8 cellular contexts compared by ENCODE assay signal in the genomic region with DNA sequence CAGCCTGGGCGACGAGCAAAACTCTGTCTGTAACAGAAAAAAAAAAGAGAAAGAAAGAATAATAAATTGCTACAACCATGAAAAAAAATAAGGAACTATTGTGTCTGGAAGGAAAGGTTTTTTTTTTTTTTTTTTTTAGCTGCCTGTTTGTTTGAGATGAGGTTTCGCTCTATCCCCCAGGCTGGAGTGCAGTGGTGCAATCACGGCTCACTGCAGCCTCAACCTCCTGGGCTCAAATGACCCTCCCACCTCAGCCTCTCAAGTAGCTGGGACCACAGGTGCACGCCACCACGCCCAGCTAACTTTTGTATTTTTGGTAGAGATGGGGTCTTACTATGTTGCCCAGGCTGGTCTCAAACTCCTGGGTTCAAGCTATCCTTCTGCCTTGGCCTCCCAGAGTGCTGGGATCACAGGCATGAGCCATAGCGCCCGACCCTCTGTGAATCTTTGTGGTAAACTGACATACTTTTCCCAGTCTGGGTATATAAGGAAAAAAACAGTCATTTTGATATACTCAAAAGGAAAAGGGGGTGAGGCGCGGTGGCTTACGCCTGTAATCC. TPM values are rescaled to one million over a fixed set of nuclear protein-coding genes. Genes with fewer than 3 reads are reported as not detected.
DNase-seq lines count a peak whose midpoint lies in the region; ATAC-seq, FAIRE-seq and TF ChIP-seq lines count a peak whose summit lies in the region.
"Not testable (repeated sequence)": the region's sequence is repeated elsewhere in the genome, so short reads cannot be mapped to it uniquely, and the experiment has no call there.

No MANE protein-coding gene starts in this region.

- H3K27ac ChIP-seq in C4-2B (peak overlapping the region; percentile 76), HL-60 (replicated peaks) (peak overlapping the region; percentile 100), RWPE1 (peak overlapping the region; percentile 98), epithelial cell of prostate (peak overlapping the region; percentile 98), gastrocnemius medialis (peak overlapping the region; percentile 61 to 86 (median 76)), upper lobe of right lung (peak overlapping the region; percentile 60)
- H3K27ac ChIP-seq in HepG2 (ENCODE audit: extremely low read length, insufficient read depth, low read length), result not testable (repeated sequence)

- POLR2A ChIA-PET in RWPE1 (lab: Yijun Ruan, JAX; ENCODE audit: low non-redundant PET), result interaction anchor here (0.7 kb wide), 1 partner anchor 1306 kb away, joined by 3 read pairs; no protein-coding TSS in a partner anchor
- POLR2A ChIA-PET in HepG2 (lab: Yijun Ruan, JAX), result not testable (repeated sequence)

- intact Hi-C loops in HepG2 (cut with micrococcal nuclease; ENCODE audit: unreplicated experiment); upper lobe of right lung (cut with DNase I): not testable (repeated sequence)
- intact Hi-C loops in gastrocnemius medialis (cut with DNase I; ENCODE audit: low total_unique reads), result loop anchor here (10.0 kb wide), 2 partner anchors 943 to 1973 kb away; a partner anchor contains a TSS

- not testable (repeated sequence) for H3K4me2 ChIP-seq in HepG2 (ENCODE audit: low read depth, low read length)

- ATAC-seq in activated T-helper 17 cell treated with anti-CD3 and anti-CD28 coated beads, Interleukin-2, amount 50 U/mL, for 72 hours (replicated peaks); HepG2; gastrocnemius medialis; upper lobe of right lung: not testable (repeated sequence)

- H3K4me1 Mint-ChIP-seq in activated T-helper 17 cell treated with anti-CD3 and anti-CD28 coated beads, Interleukin-2, amount 50 U/mL, for 72 hours, result peaks cover 37% of the 10 kb centered on the region

- H3K27me3 ChIP-seq in HL-60 (ENCODE audit: insufficient read depth, poor library complexity, severe bottlenecking); HepG2 (ENCODE audit: control insufficient read depth in 1 of 2, insufficient read depth in 2 of 2, low read length in 2 of 2); gastrocnemius medialis; upper lobe of right lung: not testable (repeated sequence)

- not testable (repeated sequence) for BruUV-seq in HepG2 (replicated peaks; lab: Mats Ljungman, UMichigan)

- not testable (repeated sequence) for H3K4me3 ChIP-seq in HL-60 (replicated peaks; ENCODE audit: insufficient read depth, low read length); HepG2 (replicated peaks in 1 of 3; ENCODE audit: insufficient read depth in 1 of 3, low read depth in 2 of 3, low read length in 3 of 3); gastrocnemius medialis; upper lobe of right lung

- not testable (repeated sequence) for H3K9me3 ChIP-seq in HepG2 (ENCODE audit: low read length); gastrocnemius medialis; upper lobe of right lung

- H3K4me1 ChIP-seq in HepG2 (ENCODE audit: insufficient read depth, low read length) (peaks cover 58% of the 10 kb centered on the region), gastrocnemius medialis (peaks cover 53 to 62% of the 10 kb centered on the region in 2 donors), upper lobe of right lung (peaks cover 78% of the 10 kb centered on the region)

- H3K36me3 Mint-ChIP-seq in activated T-helper 17 cell treated with anti-CD3 and anti-CD28 coated beads, Interleukin-2, amount 50 U/mL, for 72 hours (ENCODE audit: low read depth), result peaks cover 87% of the 10 kb centered on the region

- TF ChIP-seq CTCF in C4-2B (conservative IDR thresholded peaks at IDR 0.05); HL-60 (IDR thresholded peaks at IDR 0.05; ENCODE audit: insufficient read depth, low read length); RWPE1 (conservative IDR thresholded peaks at IDR 0.05; ENCODE audit: low read depth); HepG2 (CRISPR knock-in tag; IDR thresholded peaks at IDR 0.05); gastrocnemius medialis (IDR thresholded peaks at IDR 0.05 in 4 of 5, conservative IDR thresholded peaks at IDR 0.05 in 1 of 5); upper lobe of right lung (IDR thresholded peaks at IDR 0.05): not testable (repeated sequence)

- in situ Hi-C loops in HepG2 (cut with HindIII; ENCODE audit: extremely low pct_ligation_motif_present, low pct_unique_long_range_greater_than_20kb); gastrocnemius medialis (cut with MboI; ENCODE audit: low sequenced_read_pairs in 4 of 4): not testable (repeated sequence)

- not testable (repeated sequence) for TF ChIP-seq EP300 in HepG2 (IDR thresholded peaks at IDR 0.05; ENCODE audit: low read depth in 2 of 2, low read length in 2 of 2); HepG2 (CRISPR knock-in tag; IDR thresholded peaks at IDR 0.05; ENCODE audit: borderline replicate concordance)

- TF ChIP-seq POLR2A in HepG2 (IDR thresholded peaks at IDR 0.05; ENCODE audit: insufficient read depth in 1 of 2, low read depth in 2 of 2, low read length in 2 of 2); gastrocnemius medialis (IDR thresholded peaks at IDR 0.05): not testable (repeated sequence)

- not testable (repeated sequence) for TF ChIP-seq RAD21 in HepG2 (CRISPR knock-in tag; IDR thresholded peaks at IDR 0.05)

- H3K36me3 ChIP-seq in HepG2 (replicated peaks in 1 of 2; ENCODE audit: control insufficient read depth in 1 of 2, insufficient read depth in 2 of 2, low read length in 2 of 2); gastrocnemius medialis; upper lobe of right lung: not testable (repeated sequence)

- H3K27ac Mint-ChIP-seq in activated T-helper 17 cell treated with anti-CD3 and anti-CD28 coated beads, Interleukin-2, amount 50 U/mL, for 72 hours, result not testable (repeated sequence)

- H3K9me3 Mint-ChIP-seq in activated T-helper 17 cell treated with anti-CD3 and anti-CD28 coated beads, Interleukin-2, amount 50 U/mL, for 72 hours, result not testable (repeated sequence)

- FAIRE-seq in HepG2 (lab: Jason Lieb, UNC), result not testable (repeated sequence)

- H3K4me3 Mint-ChIP-seq in activated T-helper 17 cell treated with anti-CD3 and anti-CD28 coated beads, Interleukin-2, amount 50 U/mL, for 72 hours, result peak overlapping the region; percentile 96

- H3K27me3 Mint-ChIP-seq in activated T-helper 17 cell treated with anti-CD3 and anti-CD28 coated beads, Interleukin-2, amount 50 U/mL, for 72 hours, result not testable (repeated sequence)

- H3K9ac ChIP-seq in HepG2 (ENCODE audit: insufficient read depth, low read depth, low read length), result not testable (repeated sequence)

- not testable (repeated sequence) for H2AFZ ChIP-seq in HepG2 (ENCODE audit: low read length)

- CTCF ChIA-PET in RWPE1 (lab: Yijun Ruan, JAX); HepG2 (lab: Yijun Ruan, JAX; ENCODE audit: low intra/inter-chr PET ratio, low total read pairs): not testable (repeated sequence)

- peak in 1 of 2 experiments; percentile 57 for DNase-seq in HL-60 (ENCODE audit: low read depth in 1 of 2, low spot score in 1 of 2)
- DNase-seq in RWPE1 (ENCODE audit: low spot score); epithelial cell of prostate (ENCODE audit: low read depth, low spot score); HepG2 (ENCODE audit: low spot score); gastrocnemius medialis; upper lobe of right lung: not testable (repeated sequence)

- 97% methylated on average over 11 of the region's 11 CpGs for WGBS in HepG2 (ENCODE audit: low lambda C conversion rate)

- H3K79me2 ChIP-seq in HepG2 (ENCODE audit: insufficient read depth, low read length), result not testable (repeated sequence)

- H4K20me1 ChIP-seq in HepG2 (ENCODE audit: insufficient read depth, low read length), result not testable (repeated sequence)

RNA-seq across cellular contexts. Expression of a gene that starts 4.1 kb away (rescaled TPM):
- total RNA-seq in activated T-helper 17 cell treated with anti-CD3 and anti-CD28 coated beads, Interleukin-2, amount 50 U/mL, for 72 hours, result 100 to 1,000 TPM; 271 to 387 TPM
- 3.5 and 4.3 TPM in 2 replicates for total RNA-seq in HepG2 (2016; rRNA removed; fragmentation: Illumina TruSeq; extraction: Trizol)
- total RNA-seq in HepG2 (2016; cell fraction: cytosol; rRNA removed; fragmentation: Illumina TruSeq; extraction: Trizol; ENCODE audit: low read depth), result 2.2 and 2.7 TPM in 2 replicates
- total RNA-seq in HepG2 (2016; cell fraction: insoluble cytoplasmic fraction; rRNA removed; fragmentation: Illumina TruSeq; extraction: Trizol), result 3.5 and 4.0 TPM in 2 replicates
- 2.7 and 3.2 TPM in 2 replicates for total RNA-seq in HepG2 (2016; cell fraction: membrane; rRNA removed; fragmentation: Illumina TruSeq; extraction: Trizol)
- 2.4 and 2.5 TPM in 2 replicates for total RNA-seq in HepG2 (2016; cell fraction: nucleus; rRNA removed; fragmentation: Illumina TruSeq; extraction: Trizol)
- 17.8 and 20.3 TPM in 2 replicates for polyA plus RNA-seq in HepG2 (2011; rRNA removed)
- 13.9 and 16.9 TPM in 2 replicates for polyA plus RNA-seq in HepG2 (2011; cell fraction: cytosol; rRNA removed)
- polyA plus RNA-seq in HepG2 (2011; cell fraction: nucleus; rRNA removed), result 10.8 and 12.6 TPM in 2 replicates
- 6.2 and 6.8 TPM in 2 replicates for polyA plus RNA-seq in HepG2 (2012)
- 0.97 and 1.0 TPM in 2 replicates for polyA plus RNA-seq in HepG2 (2016; cell fraction: cytosol; fragmentation: Illumina TruSeq; extraction: Trizol; ENCODE audit: low read depth)
- polyA plus RNA-seq in HepG2 (2016; cell fraction: insoluble cytoplasmic fraction; fragmentation: Illumina TruSeq; extraction: Trizol; ENCODE audit: low read depth), result 6.2 and 7.9 TPM in 2 replicates
- 2.8 TPM in 2 replicates for polyA plus RNA-seq in HepG2 (2016; cell fraction: membrane; fragmentation: Illumina TruSeq; extraction: Trizol; ENCODE audit: low read depth)
- 6.6 and 6.8 TPM in 2 replicates for polyA plus RNA-seq in HepG2 (2016; cell fraction: nucleus; fragmentation: Illumina TruSeq; extraction: Trizol; ENCODE audit: insufficient read depth, low read depth)
- polyA minus RNA-seq in HepG2 (2011; rRNA and poly(A)+ RNA removed; ENCODE audit: low replicate concordance), result 23.6 and 71.5 TPM in 2 replicates
- polyA minus RNA-seq in HepG2 (2011; cell fraction: cytosol; rRNA and poly(A)+ RNA removed), result 19.3 and 25.0 TPM in 2 replicates
- polyA minus RNA-seq in HepG2 (2011; cell fraction: nucleus; rRNA and poly(A)+ RNA removed), result 5.3 and 6.0 TPM in 2 replicates
- total RNA-seq in gastrocnemius medialis, result 10 to 100 TPM; 16.0 to 30.8 (median 22.2) TPM
- 58.8 TPM for total RNA-seq in upper lobe of right lung

RNA-seq across cellular contexts. Expression of a gene that starts 4.7 kb away (rescaled TPM):
- total RNA-seq in activated T-helper 17 cell treated with anti-CD3 and anti-CD28 coated beads, Interleukin-2, amount 50 U/mL, for 72 hours, result 100 to 1,000 TPM in 1 of 2 donors, 10 to 100 TPM in 1; 13.9 to 143 TPM
- total RNA-seq in HepG2 (2016; rRNA removed; fragmentation: Illumina TruSeq; extraction: Trizol) (0.24 and 0.77 TPM in 2 replicates), gastrocnemius medialis (1 to 10 TPM in 1 of 4 donors, under 1 TPM in 1, not detected in 2; 0.93 to 1.4 TPM), upper lobe of right lung (6.8 TPM)
- total RNA-seq in HepG2 (2016; cell fraction: cytosol; rRNA removed; fragmentation: Illumina TruSeq; extraction: Trizol; ENCODE audit: low read depth), result 0.79 and 0.91 TPM in 2 replicates
- total RNA-seq in HepG2 (2016; cell fraction: insoluble cytoplasmic fraction; rRNA removed; fragmentation: Illumina TruSeq; extraction: Trizol), result 0.34 and 1.5 TPM in 2 replicates
- 0.83 and 1.5 TPM in 2 replicates for total RNA-seq in HepG2 (2016; cell fraction: membrane; rRNA removed; fragmentation: Illumina TruSeq; extraction: Trizol)
- 1.1 and 2.5 TPM in 2 replicates for total RNA-seq in HepG2 (2016; cell fraction: nucleus; rRNA removed; fragmentation: Illumina TruSeq; extraction: Trizol)
- polyA plus RNA-seq in HepG2 (2011; rRNA removed), result 3.9 and 4.1 TPM in 2 replicates
- 0.55 and 0.75 TPM in 2 replicates for polyA plus RNA-seq in HepG2 (2011; cell fraction: cytosol; rRNA removed)
- polyA plus RNA-seq in HepG2 (2011; cell fraction: nucleus; rRNA removed), result 66.6 and 91.0 TPM in 2 replicates
- 1.7 and 4.4 TPM in 2 replicates for polyA plus RNA-seq in HepG2 (2012)
- 0.57 and 1.2 TPM in 2 replicates for polyA plus RNA-seq in HepG2 (2016; cell fraction: cytosol; fragmentation: Illumina TruSeq; extraction: Trizol; ENCODE audit: low read depth)
- 0.45 and 0.53 TPM in 2 replicates for polyA plus RNA-seq in HepG2 (2016; cell fraction: insoluble cytoplasmic fraction; fragmentation: Illumina TruSeq; extraction: Trizol; ENCODE audit: low read depth)
- polyA plus RNA-seq in HepG2 (2016; cell fraction: membrane; fragmentation: Illumina TruSeq; extraction: Trizol; ENCODE audit: low read depth), result 0.94 TPM in 2 replicates
- 4.3 and 6.3 TPM in 2 replicates for polyA plus RNA-seq in HepG2 (2016; cell fraction: nucleus; fragmentation: Illumina TruSeq; extraction: Trizol; ENCODE audit: insufficient read depth, low read depth)
- 0.54 and 2.7 TPM in 2 replicates for polyA minus RNA-seq in HepG2 (2011; rRNA and poly(A)+ RNA removed; ENCODE audit: low replicate concordance)
- not detected in 2 replicates for polyA minus RNA-seq in HepG2 (2011; cell fraction: cytosol; rRNA and poly(A)+ RNA removed)
- 1.9 and 4.2 TPM in 2 replicates for polyA minus RNA-seq in HepG2 (2011; cell fraction: nucleus; rRNA and poly(A)+ RNA removed)

RNA-seq across cellular contexts. Expression of a gene that starts 41.0 kb away (rescaled TPM):
- 100 to 1,000 TPM; 280 to 525 TPM for total RNA-seq in activated T-helper 17 cell treated with anti-CD3 and anti-CD28 coated beads, Interleukin-2, amount 50 U/mL, for 72 hours
- 35.5 and 44.9 TPM in 2 replicates for total RNA-seq in HepG2 (2016; rRNA removed; fragmentation: Illumina TruSeq; extraction: Trizol)
- total RNA-seq in HepG2 (2016; cell fraction: cytosol; rRNA removed; fragmentation: Illumina TruSeq; extraction: Trizol; ENCODE audit: low read depth), result 52.3 and 57.0 TPM in 2 replicates
- total RNA-seq in HepG2 (2016; cell fraction: insoluble cytoplasmic fraction; rRNA removed; fragmentation: Illumina TruSeq; extraction: Trizol), result 30.7 and 45.2 TPM in 2 replicates
- 90.7 and 98.8 TPM in 2 replicates for total RNA-seq in HepG2 (2016; cell fraction: membrane; rRNA removed; fragmentation: Illumina TruSeq; extraction: Trizol)
- total RNA-seq in HepG2 (2016; cell fraction: nucleus; rRNA removed; fragmentation: Illumina TruSeq; extraction: Trizol), result 29.7 and 31.4 TPM in 2 replicates
- 112 and 129 TPM in 2 replicates for polyA plus RNA-seq in HepG2 (2011; rRNA removed)
- polyA plus RNA-seq in HepG2 (2011; cell fraction: cytosol; rRNA removed), result 75.6 and 125 TPM in 2 replicates
- polyA plus RNA-seq in HepG2 (2011; cell fraction: nucleus; rRNA removed), result 253 and 307 TPM in 2 replicates
- 68.1 and 73.6 TPM in 2 replicates for polyA plus RNA-seq in HepG2 (2012)
- 65.6 and 66.5 TPM in 2 replicates for polyA plus RNA-seq in HepG2 (2016; cell fraction: cytosol; fragmentation: Illumina TruSeq; extraction: Trizol; ENCODE audit: low read depth)
- 34.0 and 45.2 TPM in 2 replicates for polyA plus RNA-seq in HepG2 (2016; cell fraction: insoluble cytoplasmic fraction; fragmentation: Illumina TruSeq; extraction: Trizol; ENCODE audit: low read depth)
- polyA plus RNA-seq in HepG2 (2016; cell fraction: membrane; fragmentation: Illumina TruSeq; extraction: Trizol; ENCODE audit: low read depth), result 77.4 and 85.7 TPM in 2 replicates
- 73.2 and 74.3 TPM in 2 replicates for polyA plus RNA-seq in HepG2 (2016; cell fraction: nucleus; fragmentation: Illumina TruSeq; extraction: Trizol; ENCODE audit: insufficient read depth, low read depth)
- 79.7 and 204 TPM in 2 replicates for polyA minus RNA-seq in HepG2 (2011; rRNA and poly(A)+ RNA removed; ENCODE audit: low replicate concordance)
- polyA minus RNA-seq in HepG2 (2011; cell fraction: cytosol; rRNA and poly(A)+ RNA removed), result 99.9 and 101 TPM in 2 replicates
- polyA minus RNA-seq in HepG2 (2011; cell fraction: nucleus; rRNA and poly(A)+ RNA removed), result 40.2 and 51.7 TPM in 2 replicates
- total RNA-seq in gastrocnemius medialis, result 1,000 to 10,000 TPM; 1,858 to 2,149 (median 1,965) TPM
- total RNA-seq in upper lobe of right lung, result 314 TPM

RNA-seq across cellular contexts. Expression of a gene that starts 59.3 kb away (rescaled TPM):
- total RNA-seq in activated T-helper 17 cell treated with anti-CD3 and anti-CD28 coated beads, Interleukin-2, amount 50 U/mL, for 72 hours, result 100 to 1,000 TPM in 1 of 2 donors, 10 to 100 TPM in 1; 83.6 to 108 TPM
- total RNA-seq in HepG2 (2016; rRNA removed; fragmentation: Illumina TruSeq; extraction: Trizol), result 73.5 and 82.6 TPM in 2 replicates
- 30.1 and 33.5 TPM in 2 replicates for total RNA-seq in HepG2 (2016; cell fraction: cytosol; rRNA removed; fragmentation: Illumina TruSeq; extraction: Trizol; ENCODE audit: low read depth)
- 55.4 and 84.4 TPM in 2 replicates for total RNA-seq in HepG2 (2016; cell fraction: insoluble cytoplasmic fraction; rRNA removed; fragmentation: Illumina TruSeq; extraction: Trizol)
- total RNA-seq in HepG2 (2016; cell fraction: membrane; rRNA removed; fragmentation: Illumina TruSeq; extraction: Trizol), result 61.4 and 65.9 TPM in 2 replicates
- total RNA-seq in HepG2 (2016; cell fraction: nucleus; rRNA removed; fragmentation: Illumina TruSeq; extraction: Trizol), result 44.7 and 54.3 TPM in 2 replicates
- 68.0 and 78.6 TPM in 2 replicates for polyA plus RNA-seq in HepG2 (2011; rRNA removed)
- polyA plus RNA-seq in HepG2 (2011; cell fraction: cytosol; rRNA removed), result 50.1 and 66.2 TPM in 2 replicates
- polyA plus RNA-seq in HepG2 (2011; cell fraction: nucleus; rRNA removed), result 236 and 270 TPM in 2 replicates
- 61.5 and 82.7 TPM in 2 replicates for polyA plus RNA-seq in HepG2 (2012)
- 11.6 and 13.9 TPM in 2 replicates for polyA plus RNA-seq in HepG2 (2016; cell fraction: cytosol; fragmentation: Illumina TruSeq; extraction: Trizol; ENCODE audit: low read depth)
- 71.2 and 87.4 TPM in 2 replicates for polyA plus RNA-seq in HepG2 (2016; cell fraction: insoluble cytoplasmic fraction; fragmentation: Illumina TruSeq; extraction: Trizol; ENCODE audit: low read depth)
- 38.5 and 41.5 TPM in 2 replicates for polyA plus RNA-seq in HepG2 (2016; cell fraction: membrane; fragmentation: Illumina TruSeq; extraction: Trizol; ENCODE audit: low read depth)
- 139 and 143 TPM in 2 replicates for polyA plus RNA-seq in HepG2 (2016; cell fraction: nucleus; fragmentation: Illumina TruSeq; extraction: Trizol; ENCODE audit: insufficient read depth, low read depth)
- polyA minus RNA-seq in HepG2 (2011; rRNA and poly(A)+ RNA removed; ENCODE audit: low replicate concordance), result 72.3 and 142 TPM in 2 replicates
- 54.0 and 70.6 TPM in 2 replicates for polyA minus RNA-seq in HepG2 (2011; cell fraction: cytosol; rRNA and poly(A)+ RNA removed)
- 44.3 and 51.8 TPM in 2 replicates for polyA minus RNA-seq in HepG2 (2011; cell fraction: nucleus; rRNA and poly(A)+ RNA removed)
- total RNA-seq in gastrocnemius medialis, result 100 to 1,000 TPM in 1 of 4 donors, 10 to 100 TPM in 3; 71.0 to 139 (median 99.0) TPM
- 109 TPM for total RNA-seq in upper lobe of right lung
